In genomic region chr2:60880633-60880987, GRCh38 we compare ENCODE assay signal across 8 cellular contexts. TPM values are rescaled to one million over a fixed set of nuclear protein-coding genes. Genes with fewer than 3 reads are reported as not detected.
DNase-seq lines count a peak whose midpoint lies in the region; ATAC-seq and TF ChIP-seq lines count a peak whose summit lies in the region.

No MANE protein-coding gene starts in this region.

- no peak for TF ChIP-seq POLR2A in esophagus muscularis mucosa (IDR thresholded peaks at IDR 0.05; ENCODE audit: low read depth)

- intact Hi-C loops in esophagus muscularis mucosa (cut with DNase I): loop anchor here (5.0 kb wide), 1 partner anchor 137 kb away; the partner anchor contains the start of genes PEX13 and PUS10

- no peak for ATAC-seq in stimulated activated naive CD8-positive, alpha-beta T cell treated with anti-CD3 and anti-CD28 coated beads, Interleukin-15, Interleukin-2, amounts not matched to agents 100 U/mL and 50 U/mL, for 24 hours
- peak; percentile 6 for ATAC-seq in omental fat pad (ENCODE audit: low FRiP score)

- H3K36me3 Mint-ChIP-seq in stimulated activated naive CD8-positive, alpha-beta T cell treated with anti-CD3 and anti-CD28 coated beads, Interleukin-15, Interleukin-2, amounts not matched to agents 100 ng/mL and 50 ng/mL, for 24 hours (ENCODE audit: low read depth): peaks cover 34% of the 10 kb centered on the region

- peaks cover 27% of the 10 kb centered on the region for H3K4me1 Mint-ChIP-seq in stimulated activated naive CD8-positive, alpha-beta T cell treated with anti-CD3 and anti-CD28 coated beads, Interleukin-15, Interleukin-2, amounts not matched to agents 100 ng/mL and 50 ng/mL, for 24 hours (ENCODE audit: low read depth)

- H3K36me3 ChIP-seq in esophagus muscularis mucosa: no peaks in the 10 kb centered on the region

- no peaks in the 10 kb centered on the region for H3K9me3 ChIP-seq in esophagus muscularis mucosa

- peak overlapping the region; percentile 75 to 93 (median 90) for H3K4me3 ChIP-seq in esophagus muscularis mucosa

- peak overlapping the region; percentile 97 for H3K4me3 Mint-ChIP-seq in stimulated activated naive CD8-positive, alpha-beta T cell treated with anti-CD3 and anti-CD28 coated beads, Interleukin-15, Interleukin-2, amounts not matched to agents 100 ng/mL and 50 ng/mL, for 24 hours

- peak overlapping the region; percentile 91 for H3K27ac Mint-ChIP-seq in stimulated activated naive CD8-positive, alpha-beta T cell treated with anti-CD3 and anti-CD28 coated beads, Interleukin-15, Interleukin-2, amounts not matched to agents 100 ng/mL and 50 ng/mL, for 24 hours

- no peak for TF ChIP-seq EP300 in esophagus muscularis mucosa (IDR thresholded peaks at IDR 0.05)

- no peaks in the 10 kb centered on the region for H3K9me3 Mint-ChIP-seq in stimulated activated naive CD8-positive, alpha-beta T cell treated with anti-CD3 and anti-CD28 coated beads, Interleukin-15, Interleukin-2, amounts not matched to agents 100 ng/mL and 50 ng/mL, for 24 hours

- H3K27me3 Mint-ChIP-seq in stimulated activated naive CD8-positive, alpha-beta T cell treated with anti-CD3 and anti-CD28 coated beads, Interleukin-15, Interleukin-2, amounts not matched to agents 100 ng/mL and 50 ng/mL, for 24 hours: no peaks in the 10 kb centered on the region

- TF ChIP-seq CTCF in esophagus muscularis mucosa (IDR thresholded peaks at IDR 0.05): no peak
- TF ChIP-seq CTCF in omental fat pad (IDR thresholded peaks at IDR 0.05): no peak

- no peak for DNase-seq in stimulated activated naive CD8-positive, alpha-beta T cell treated with anti-CD3 and anti-CD28 coated beads, Interleukin-15, Interleukin-2, amounts not matched to agents 100 U/mL and 50 U/mL, for 24 hours
- peak; percentile 39 for DNase-seq in RPMI7951 (ENCODE audit: low read depth)
- no peak for DNase-seq in esophagus muscularis mucosa (ENCODE audit: extremely low spot score)
- no peak for DNase-seq in omental fat pad (ENCODE audit: low spot score)
- no peak for DNase-seq in NCI-H2196 treated with DMSO at 0.1 percent for 48 hours (lab: John Stamatoyannopoulos, UW; ENCODE audit: unreplicated experiment)
- no peak for DNase-seq in GF-D8 (lab: John Stamatoyannopoulos, UW)
- no peak for DNase-seq in HPDE6-E6E7 (ENCODE audit: extremely low spot score)

- H3K27ac ChIP-seq in esophagus muscularis mucosa (replicated peaks in 1 of 4): peak overlapping the region; percentile 93 to 99 (median 98)

- 2% methylated on average over 10 of the region's 10 CpGs for WGBS in esophagus muscularis mucosa

- peaks cover 12 to 38% (median 34%) of the 10 kb centered on the region in 4 donors for H3K4me1 ChIP-seq in esophagus muscularis mucosa

- H3K27me3 ChIP-seq in esophagus muscularis mucosa: no peaks in the 10 kb centered on the region

RNA-seq across cellular contexts. Expression of gene REL, which starts 0.8 kb away (rescaled TPM):
- 6.1 and 6.9 TPM in 2 replicates for total RNA-seq in RPMI7951 (2014; rRNA removed; shearing (Covaris generic))
- total RNA-seq in esophagus muscularis mucosa (10 to 100 TPM in 1 of 4 donors, 1 to 10 TPM in 3; 9.1 to 16.2 (median 9.5) TPM), omental fat pad (100 to 1,000 TPM in 1 of 4 donors, 10 to 100 TPM in 3; 15.5 to 128 (median 22.5) TPM)
